1 cellular context compared by ENCODE assay signal in the genomic region with DNA sequence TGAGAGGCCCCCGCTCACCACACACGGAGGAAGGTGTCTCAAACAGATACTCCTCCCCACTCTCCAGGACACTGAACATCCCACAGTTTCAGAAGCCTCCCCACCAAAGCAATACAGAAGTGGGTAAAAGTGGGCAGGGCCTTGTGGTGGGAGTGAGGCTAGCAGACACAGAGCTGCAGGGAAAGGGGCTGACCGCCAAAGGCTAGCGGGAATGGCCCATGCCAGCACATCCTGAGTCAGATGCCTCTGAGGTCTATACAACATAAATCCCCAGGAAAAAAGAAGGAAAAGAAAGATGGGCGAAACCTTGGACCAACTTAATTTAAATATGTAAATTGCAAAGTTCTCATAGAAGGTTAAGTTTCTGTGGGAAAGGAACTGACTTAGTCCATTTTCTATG.
TF ChIP-seq lines count a peak whose summit lies in the region.

No MANE protein-coding gene starts in this region.

TF ChIP-seq in H1, 55 proteins besides CTCF, POLR2A, EP300 and RAD21:
- TF ChIP-seq CHD1 (IDR thresholded peaks at IDR 0.05; ENCODE audit: low read depth, low read length) (no peak), MAFK (IDR thresholded peaks at IDR 0.05; ENCODE audit: low read depth, low read length) (no peak), CHD2 (IDR thresholded peaks at IDR 0.05; ENCODE audit: low read length) (no peak)
